1 cellular context compared by ENCODE assay signal in the genomic region with DNA sequence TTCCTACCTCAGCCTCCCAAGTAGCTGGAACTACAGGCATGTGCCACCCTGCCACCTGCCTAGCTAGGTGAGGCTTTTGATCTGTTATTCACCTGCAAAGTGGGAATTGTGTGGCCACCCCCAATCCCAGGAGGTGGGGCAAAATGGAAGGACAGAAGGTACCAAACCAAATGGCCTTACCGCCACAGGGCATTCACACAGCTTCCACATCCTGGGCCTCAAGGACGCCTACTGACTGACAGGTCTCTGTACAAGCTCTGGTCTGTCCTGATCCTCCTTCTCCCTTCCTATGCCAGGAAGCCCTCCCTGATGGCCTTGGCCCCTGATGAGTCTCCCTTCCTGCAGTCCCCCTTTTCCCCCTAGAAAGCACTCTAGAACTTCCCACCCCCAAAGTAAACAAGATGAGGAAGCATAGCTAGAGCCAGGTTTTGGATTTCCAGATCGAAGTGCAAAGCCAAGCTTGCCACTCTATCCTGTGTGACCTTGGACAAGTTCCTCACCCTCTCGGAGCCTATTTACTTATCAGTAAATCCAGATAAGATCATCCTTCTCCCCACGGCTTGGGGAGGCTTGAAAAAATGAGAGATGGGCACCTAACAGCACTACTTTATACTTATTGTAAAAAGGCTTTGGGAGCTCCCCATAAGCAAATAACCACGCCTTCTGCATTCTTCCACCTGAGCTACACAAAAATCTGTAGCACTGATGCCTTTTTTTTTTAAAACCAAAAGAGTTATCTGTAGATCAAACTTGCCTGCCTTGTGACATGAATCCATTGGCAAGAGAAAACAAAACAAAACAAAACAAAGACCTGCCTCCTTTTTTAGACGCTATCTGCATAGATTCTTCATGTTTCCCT.
TF ChIP-seq lines count a peak whose summit lies in the region.

No MANE protein-coding gene starts in this region.

TF ChIP-seq in HepG2, 621 proteins besides CTCF, POLR2A, EP300 and RAD21 (continued from another document and continues in another):
- TF ChIP-seq PRDM15 (CRISPR knock-in tag; IDR thresholded peaks at IDR 0.05), result peak; percentile 44; the same call in 1 of the 2 replicates
- TF ChIP-seq MXD4 (CRISPR knock-in tag; IDR thresholded peaks at IDR 0.05), result peak; percentile 81; the same call in 1 of the 2 replicates
- peak; percentile 75; the same call in 1 of the 2 replicates for TF ChIP-seq ZNF552 (CRISPR knock-in tag; IDR thresholded peaks at IDR 0.05; ENCODE audit: borderline replicate concordance)
- TF ChIP-seq ZNF275 (CRISPR knock-in tag; IDR thresholded peaks at IDR 0.05; ENCODE audit: borderline replicate concordance), result peak; percentile 73; the same call in 1 of the 2 replicates
- TF ChIP-seq ZNF646 (CRISPR knock-in tag; IDR thresholded peaks at IDR 0.05), result no peak
- TF ChIP-seq RNF2 (conservative IDR thresholded peaks at IDR 0.05; ENCODE audit: low read depth), result no peak
- TF ChIP-seq ZSCAN25 (CRISPR knock-in tag; IDR thresholded peaks at IDR 0.05), result peak; percentile 68; the same call in 1 of the 2 replicates
- peak; percentile 76 for TF ChIP-seq DRAP1 (CRISPR knock-in tag; IDR thresholded peaks at IDR 0.05)
- TF ChIP-seq KDM4B (CRISPR knock-in tag; IDR thresholded peaks at IDR 0.05), result 0 out of 2 replicates have a peak, but pooled peaks have one; percentile 74
- TF ChIP-seq SMARCC2 (IDR thresholded peaks at IDR 0.05), result 0 out of 2 replicates have a peak, but pooled peaks have one; percentile 22
- TF ChIP-seq CSRNP2 (CRISPR knock-in tag; conservative IDR thresholded peaks at IDR 0.05; ENCODE audit: low read depth), result no peak
- no peak for TF ChIP-seq BHLHE40 (IDR thresholded peaks at IDR 0.05; ENCODE audit: low read length)
- TF ChIP-seq, protein P1, sequence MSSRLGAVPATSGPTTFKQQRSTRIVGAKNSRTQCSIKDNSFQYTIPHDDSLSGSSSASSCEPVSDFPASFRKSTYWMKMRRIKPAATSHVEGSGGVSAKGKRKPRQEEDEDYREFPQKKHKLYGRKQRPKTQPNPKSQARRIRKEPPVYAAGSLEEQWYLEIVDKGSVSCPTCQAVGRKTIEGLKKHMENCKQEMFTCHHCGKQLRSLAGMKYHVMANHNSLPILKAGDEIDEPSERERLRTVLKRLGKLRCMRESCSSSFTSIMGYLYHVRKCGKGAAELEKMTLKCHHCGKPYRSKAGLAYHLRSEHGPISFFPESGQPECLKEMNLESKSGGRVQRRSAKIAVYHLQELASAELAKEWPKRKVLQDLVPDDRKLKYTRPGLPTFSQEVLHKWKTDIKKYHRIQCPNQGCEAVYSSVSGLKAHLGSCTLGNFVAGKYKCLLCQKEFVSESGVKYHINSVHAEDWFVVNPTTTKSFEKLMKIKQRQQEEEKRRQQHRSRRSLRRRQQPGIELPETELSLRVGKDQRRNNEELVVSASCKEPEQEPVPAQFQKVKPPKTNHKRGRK (CRISPR knock-in tag; IDR thresholded peaks at IDR 0.05), result no peak; the same call in 1 of the 2 replicates
- TF ChIP-seq ATAD3A (CRISPR knock-in tag; IDR thresholded peaks at IDR 0.05), result no peak
- TF ChIP-seq DNMT1 (CRISPR knock-in tag; IDR thresholded peaks at IDR 0.05), result no peak
- TF ChIP-seq SP4 (CRISPR knock-in tag; IDR thresholded peaks at IDR 0.05), result peak; percentile 84
- peak; percentile 82 for TF ChIP-seq XRCC5 (optimal IDR thresholded peaks at IDR 0.05; ENCODE audit: low read length)
- TF ChIP-seq ZNF331 (CRISPR knock-in tag; IDR thresholded peaks at IDR 0.05), result peak; percentile 90
- TF ChIP-seq, protein P2, sequence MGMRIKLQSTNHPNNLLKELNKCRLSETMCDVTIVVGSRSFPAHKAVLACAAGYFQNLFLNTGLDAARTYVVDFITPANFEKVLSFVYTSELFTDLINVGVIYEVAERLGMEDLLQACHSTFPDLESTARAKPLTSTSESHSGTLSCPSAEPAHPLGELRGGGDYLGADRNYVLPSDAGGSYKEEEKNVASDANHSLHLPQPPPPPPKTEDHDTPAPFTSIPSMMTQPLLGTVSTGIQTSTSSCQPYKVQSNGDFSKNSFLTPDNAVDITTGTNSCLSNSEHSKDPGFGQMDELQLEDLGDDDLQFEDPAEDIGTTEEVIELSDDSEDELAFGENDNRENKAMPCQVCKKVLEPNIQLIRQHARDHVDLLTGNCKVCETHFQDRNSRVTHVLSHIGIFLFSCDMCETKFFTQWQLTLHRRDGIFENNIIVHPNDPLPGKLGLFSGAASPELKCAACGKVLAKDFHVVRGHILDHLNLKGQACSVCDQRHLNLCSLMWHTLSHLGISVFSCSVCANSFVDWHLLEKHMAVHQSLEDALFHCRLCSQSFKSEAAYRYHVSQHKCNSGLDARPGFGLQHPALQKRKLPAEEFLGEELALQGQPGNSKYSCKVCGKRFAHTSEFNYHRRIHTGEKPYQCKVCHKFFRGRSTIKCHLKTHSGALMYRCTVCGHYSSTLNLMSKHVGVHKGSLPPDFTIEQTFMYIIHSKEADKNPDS (CRISPR knock-in tag; IDR thresholded peaks at IDR 0.05), result peak; percentile 92
- peak; percentile 96 for TF ChIP-seq RXRA (CRISPR knock-in tag; IDR thresholded peaks at IDR 0.05)
- TF ChIP-seq ZNF83 (CRISPR knock-in tag; IDR thresholded peaks at IDR 0.05; ENCODE audit: borderline replicate concordance), result peak; percentile 71; the same call in 1 of the 2 replicates
- TF ChIP-seq GFI1 (CRISPR knock-in tag; IDR thresholded peaks at IDR 0.05; ENCODE audit: borderline replicate concordance), result peak; percentile 97
- peak; percentile 89; the same call in 1 of the 2 replicates for TF ChIP-seq THRA (CRISPR knock-in tag; IDR thresholded peaks at IDR 0.05; ENCODE audit: borderline replicate concordance)
- TF ChIP-seq SMYD3 (CRISPR knock-in tag; IDR thresholded peaks at IDR 0.05), result 0 out of 2 replicates have a peak, but pooled peaks have one; percentile 42
- no peak for TF ChIP-seq ZNF558 (CRISPR knock-in tag; IDR thresholded peaks at IDR 0.05; ENCODE audit: borderline replicate concordance)
- no peak for TF ChIP-seq ZNF225 (CRISPR knock-in tag; IDR thresholded peaks at IDR 0.05)
- no peak for TF ChIP-seq NFRKB (IDR thresholded peaks at IDR 0.05)
- TF ChIP-seq NCOA2 (CRISPR knock-in tag; IDR thresholded peaks at IDR 0.05), result peak; percentile 99
- TF ChIP-seq ZNF607 (CRISPR knock-in tag; IDR thresholded peaks at IDR 0.05; ENCODE audit: borderline replicate concordance), result peak; percentile 83; the same call in 1 of the 2 replicates
- TF ChIP-seq, protein P3, sequence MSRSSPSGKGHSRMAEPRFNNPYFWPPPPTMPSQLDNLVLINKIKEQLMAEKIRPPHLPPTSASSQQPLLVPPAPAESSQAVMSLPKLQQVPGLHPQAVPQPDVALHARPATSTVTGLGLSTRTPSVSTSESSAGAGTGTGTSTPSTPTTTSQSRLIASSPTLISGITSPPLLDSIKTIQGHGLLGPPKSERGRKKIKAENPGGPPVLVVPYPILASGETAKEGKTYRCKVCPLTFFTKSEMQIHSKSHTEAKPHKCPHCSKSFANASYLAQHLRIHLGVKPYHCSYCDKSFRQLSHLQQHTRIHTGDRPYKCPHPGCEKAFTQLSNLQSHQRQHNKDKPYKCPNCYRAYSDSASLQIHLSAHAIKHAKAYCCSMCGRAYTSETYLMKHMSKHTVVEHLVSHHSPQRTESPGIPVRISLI (CRISPR knock-in tag; IDR thresholded peaks at IDR 0.05; ENCODE audit: borderline replicate concordance), result peak; percentile 77; the same call in 1 of the 2 replicates
